8 cellular contexts compared by ENCODE assay signal in genomic region chr6:157954150-157955117, GRCh38. TPM values are rescaled to one million over a fixed set of nuclear protein-coding genes. Genes with fewer than 3 reads are reported as not detected.
DNase-seq lines count a peak whose midpoint lies in the region; ATAC-seq and TF ChIP-seq lines count a peak whose summit lies in the region.

No MANE protein-coding gene starts in this region.

- H3K9me3 Mint-ChIP-seq in natural killer cell treated with Interleukin-12 subunit alpha and Interleukin-12 subunit beta and Interleukin-15 and Interleukin-18, amount 100 ng/mL, for 72 hours = peaks cover 10% of the 10 kb centered on the region

- H3K4me3 ChIP-seq in NB4 (ENCODE audit: low read depth, low read length) (no peak overlapping the region), epithelial cell of esophagus (ENCODE audit: low read length) (peak overlapping the region; percentile 29)

- peak; percentile 4 for DNase-seq in AG08395 (ENCODE audit: low spot score)
- DNase-seq in NB4 (ENCODE audit: low read depth) = peak; percentile 51
- DNase-seq in epithelial cell of esophagus (ENCODE audit: low read depth) = peak; percentile 60
- DNase-seq in myocyte (ENCODE audit: low read depth) = peak; percentile 12
- DNase-seq in substantia nigra (lab: John Stamatoyannopoulos, UW) = no peak
- DNase-seq in retina = no peak
- DNase-seq in mesenteric fat pad (ENCODE audit: low spot score) = no peak
- no peak for DNase-seq in natural killer cell treated with Interleukin-12 subunit alpha and Interleukin-12 subunit beta and Interleukin-15 and Interleukin-18, amount 100 ng/mL, for 72 hours (ENCODE audit: low spot score)

- H3K27me3 Mint-ChIP-seq in natural killer cell treated with Interleukin-12 subunit alpha and Interleukin-12 subunit beta and Interleukin-15 and Interleukin-18, amount 100 ng/mL, for 72 hours = peaks cover 16 to 17% of the 10 kb centered on the region in 2 donors

- peaks cover 14% of the 10 kb centered on the region for H3K36me3 Mint-ChIP-seq in natural killer cell treated with Interleukin-12 subunit alpha and Interleukin-12 subunit beta and Interleukin-15 and Interleukin-18, amount 100 ng/mL, for 72 hours

- no peak overlapping the region for H3K4me3 Mint-ChIP-seq in natural killer cell treated with Interleukin-12 subunit alpha and Interleukin-12 subunit beta and Interleukin-15 and Interleukin-18, amount 100 ng/mL, for 72 hours

- H3K27ac ChIP-seq in substantia nigra (ENCODE audit: low read depth, low read length, poor library complexity, severe bottlenecking) = no peak overlapping the region

- TF ChIP-seq POLR2A in NB4 (IDR thresholded peaks at IDR 0.05; ENCODE audit: extremely low read depth, insufficient read length) = no peak

- no peaks in the 10 kb centered on the region for H3K4me1 Mint-ChIP-seq in natural killer cell treated with Interleukin-12 subunit alpha and Interleukin-12 subunit beta and Interleukin-15 and Interleukin-18, amount 100 ng/mL, for 72 hours (ENCODE audit: low read depth in 2 of 2)

- H3K27ac Mint-ChIP-seq in natural killer cell treated with Interleukin-12 subunit alpha and Interleukin-12 subunit beta and Interleukin-15 and Interleukin-18, amount 100 ng/mL, for 72 hours = no peak overlapping the region

- ATAC-seq in natural killer cell treated with Interleukin-12 subunit alpha and Interleukin-12 subunit beta and Interleukin-15 and Interleukin-18, amount 100 ng/mL, for 72 hours = no peak

- TF ChIP-seq CTCF in NB4 (IDR thresholded peaks at IDR 0.05; ENCODE audit: low read depth, low read length) (no peak), epithelial cell of esophagus (IDR thresholded peaks at IDR 0.05; ENCODE audit: insufficient read depth, low read depth, low read length, missing control alignments) (no peak)

RNA-seq across cellular contexts. Expression of gene SYNJ2, which starts 27.2 kb away (rescaled TPM):
- total RNA-seq in myocyte (11.4 and 14.2 TPM in 2 replicates), mesenteric fat pad (7.5 TPM)
- 18.1 TPM for polyA plus RNA-seq in myocyte (2012)
- 10 to 100 TPM; 24.7 to 37.3 TPM for total RNA-seq in natural killer cell treated with Interleukin-12 subunit alpha and Interleukin-12 subunit beta and Interleukin-15 and Interleukin-18, amount 100 ng/mL, for 72 hours

Comparison
In these comparisons a context has a peak if more than half of its experiments do, and no peak if none do; other contexts are left out.
1. DNase-seq: peak in AG08395 (single experiment), NB4 (single experiment), epithelial cell of esophagus (single experiment) and myocyte (single experiment); none in substantia nigra (0 of 49), retina (single experiment), mesenteric fat pad (single experiment) and natural killer cell treated with Interleukin-12 subunit alpha and Interleukin-12 subunit beta and Interleukin-15 and Interleukin-18, amount 100 ng/mL, for 72 hours (single experiment).